ENCODE assay signal across 17 cellular contexts in genomic region chr4:13411942-13412341, GRCh38.
DNase-seq lines count a peak whose midpoint lies in the region; ATAC-seq and TF ChIP-seq lines count a peak whose summit lies in the region.
"Had no signal": no experiment of that assay in that cellular context is flagged by ENCODE, and none has a peak within 500 bp of the region (broad histone marks: within the 10 kb centered on the region; RNA-seq: fewer than 3 reads in every experiment).

No MANE protein-coding gene starts in this region.

- H3K56ac ChIP-seq in IMR-90 (ENCODE audit: extremely low read depth, insufficient read depth, low read length), result no peak overlapping the region

- TF ChIP-seq RAD21 in IMR-90 (IDR thresholded peaks at IDR 0.05; ENCODE audit: low read length), result no peak

- peaks cover 46% of the 10 kb centered on the region for H3K36me3 Mint-ChIP-seq in activated T-cell treated with anti-CD3 and anti-CD28 coated beads, Interleukin-2, amount 50 U/mL, for 24 hours (ENCODE audit: low read depth)
- peaks cover 4 to 9% of the 10 kb centered on the region in 2 donors for H3K36me3 Mint-ChIP-seq in activated T-cell treated with anti-CD3 and anti-CD28 coated beads, Interleukin-2, amount 50 U/mL, for 72 hours (ENCODE audit: insufficient read depth in 2 of 2)
- H3K36me3 Mint-ChIP-seq in central memory CD8-positive, alpha-beta T cell (ENCODE audit: insufficient read depth), result no peaks in the 10 kb centered on the region
- peaks cover 50% of the 10 kb centered on the region for H3K36me3 Mint-ChIP-seq in nephron progenitor cell (ENCODE audit: low read depth)
- H3K36me3 Mint-ChIP-seq in T-helper 2 cell treated with Interferon-gamma antibody and Interleukin-4, amounts not matched to agents 5 μg/mL and 100 μg/mL, for 36 hours (ENCODE audit: low read depth), result peaks cover 3% of the 10 kb centered on the region

- no peak overlapping the region for H3K27ac ChIP-seq in IMR-90 (ENCODE audit: insufficient read depth, low read length)
- no peak overlapping the region for H3K27ac ChIP-seq in Karpas-422 (ENCODE audit: low read length)
- H3K27ac ChIP-seq in stomach, result no peak overlapping the region
- H3K27ac ChIP-seq: 22Rv1; BLaER1 treated with 17β-estradiol and CSF1 and Interleukin-3, amounts not matched to agents 10 nM and 100 nM; HL-60 had no signal

- no peak overlapping the region for H3K23ac ChIP-seq in IMR-90 (ENCODE audit: low read depth, low read length)

- H3K9me2 ChIP-seq in Karpas-422 (replicated peaks; ENCODE audit: insufficient read depth, low read length), result no peaks in the 10 kb centered on the region

- H3K4me3 Mint-ChIP-seq in activated T-cell treated with anti-CD3 and anti-CD28 coated beads, Interleukin-2, amount 50 U/mL, for 24 hours, result no peak overlapping the region
- no peak overlapping the region for H3K4me3 Mint-ChIP-seq in activated T-cell treated with anti-CD3 and anti-CD28 coated beads, Interleukin-2, amount 50 U/mL, for 72 hours
- no peak overlapping the region for H3K4me3 Mint-ChIP-seq in central memory CD8-positive, alpha-beta T cell
- H3K4me3 Mint-ChIP-seq in nephron progenitor cell, result no peak overlapping the region
- no peak overlapping the region for H3K4me3 Mint-ChIP-seq in T-helper 2 cell treated with Interferon-gamma antibody and Interleukin-4, amounts not matched to agents 5 μg/mL and 100 μg/mL, for 36 hours
- H3K4me3 Mint-ChIP-seq: CD4-positive, CD25-positive, alpha-beta regulatory T cell; HFFc6 had no signal

- H3K9ac ChIP-seq in IMR-90 (ENCODE audit: low read depth, low read length), result no peak overlapping the region
- H3K9ac ChIP-seq in Karpas-422 (ENCODE audit: low read length), result no peak overlapping the region
- H3K9ac ChIP-seq: BLaER1 treated with 17β-estradiol and CSF1 and Interleukin-3, amounts not matched to agents 10 nM and 100 nM had no signal

- TF ChIP-seq EP300 in stomach (IDR thresholded peaks at IDR 0.05), result no peak

- H3K27ac Mint-ChIP-seq in activated T-cell treated with anti-CD3 and anti-CD28 coated beads, Interleukin-2, amount 50 U/mL, for 24 hours, result peak overlapping the region; percentile 13
- no peak overlapping the region for H3K27ac Mint-ChIP-seq in activated T-cell treated with anti-CD3 and anti-CD28 coated beads, Interleukin-2, amount 50 U/mL, for 72 hours
- peak overlapping the region; percentile 56 for H3K27ac Mint-ChIP-seq in central memory CD8-positive, alpha-beta T cell (ENCODE audit: low read depth)
- peak overlapping the region; percentile 14 for H3K27ac Mint-ChIP-seq in nephron progenitor cell
- H3K27ac Mint-ChIP-seq in T-helper 2 cell treated with Interferon-gamma antibody and Interleukin-4, amounts not matched to agents 5 μg/mL and 100 μg/mL, for 36 hours, result no peak overlapping the region

- dilution Hi-C loops in IMR-90 (cut with HindIII; ENCODE audit: low sequenced_read_pairs, unreplicated experiment), result no loop called here

- intact Hi-C loops in IMR-90 (cut with micrococcal nuclease), result no loop called here
- intact Hi-C loops in stomach (cut with DNase I; ENCODE audit: low total_unique reads), result no loop called here

- H3K79me1 ChIP-seq in IMR-90 (ENCODE audit: low read depth in 1 of 2, low read length in 2 of 2), result peaks cover 0 to 16% of the 10 kb centered on the region in 2 experiments; a peak in 3 of 4 replicates

- H3K4me3 ChIP-seq in IMR-90 (ENCODE audit: insufficient read depth, low read depth, low read length), result no peak overlapping the region
- no peak overlapping the region for H3K4me3 ChIP-seq in Karpas-422 (ENCODE audit: low read length)
- no peak overlapping the region for H3K4me3 ChIP-seq in stomach
- H3K4me3 ChIP-seq: BLaER1 treated with 17β-estradiol and CSF1 and Interleukin-3, amounts not matched to agents 10 nM and 100 nM had no signal

- H3K27me3 ChIP-seq in IMR-90 (ENCODE audit: control insufficient read depth, insufficient read depth, low read length) (no peaks in the 10 kb centered on the region), Karpas-422 (ENCODE audit: low read length) (no peaks in the 10 kb centered on the region), stomach (no peaks in the 10 kb centered on the region)
- H3K27me3 ChIP-seq: BLaER1 treated with 17β-estradiol and CSF1 and Interleukin-3, amounts not matched to agents 10 nM and 100 nM had no signal

- in situ Hi-C loops in IMR-90 (cut with MboI; ENCODE audit: low sequenced_read_pairs), result no loop called here

- no peak overlapping the region for H4K8ac ChIP-seq in IMR-90 (ENCODE audit: low read depth in 2 of 2, low read length in 2 of 2)

- no peaks in the 10 kb centered on the region for H3K27me3 Mint-ChIP-seq in activated T-cell treated with anti-CD3 and anti-CD28 coated beads, Interleukin-2, amount 50 U/mL, for 24 hours
- no peaks in the 10 kb centered on the region for H3K27me3 Mint-ChIP-seq in activated T-cell treated with anti-CD3 and anti-CD28 coated beads, Interleukin-2, amount 50 U/mL, for 72 hours (ENCODE audit: low read depth)
- no peaks in the 10 kb centered on the region for H3K27me3 Mint-ChIP-seq in central memory CD8-positive, alpha-beta T cell
- peaks cover 7% of the 10 kb centered on the region for H3K27me3 Mint-ChIP-seq in nephron progenitor cell (ENCODE audit: low read depth, poor library complexity)
- no peaks in the 10 kb centered on the region for H3K27me3 Mint-ChIP-seq in T-helper 2 cell treated with Interferon-gamma antibody and Interleukin-4, amounts not matched to agents 5 μg/mL and 100 μg/mL, for 36 hours (ENCODE audit: low read depth)
- H3K27me3 Mint-ChIP-seq: CD4-positive, CD25-positive, alpha-beta regulatory T cell had no signal

- no peak overlapping the region for H2BK20ac ChIP-seq in IMR-90 (ENCODE audit: low read depth, low read length)

- no peak for TF ChIP-seq CTCF in IMR-90 (conservative IDR thresholded peaks at IDR 0.05; ENCODE audit: low read depth, low read length)
- TF ChIP-seq CTCF in nephron progenitor cell (IDR thresholded peaks at IDR 0.05), result no peak
- TF ChIP-seq CTCF in stomach (IDR thresholded peaks at IDR 0.05), result no peak

- no peak overlapping the region for H3K14ac ChIP-seq in IMR-90 (replicated peaks; ENCODE audit: low read depth, low read length)

- H4K5ac ChIP-seq in IMR-90 (ENCODE audit: low read depth, low read length), result no peak overlapping the region

- no peak overlapping the region for H3K4ac ChIP-seq in IMR-90 (ENCODE audit: low read depth, low read length)

- peaks cover 21% of the 10 kb centered on the region for H3K4me1 Mint-ChIP-seq in activated T-cell treated with anti-CD3 and anti-CD28 coated beads, Interleukin-2, amount 50 U/mL, for 24 hours (ENCODE audit: low read depth)
- peaks cover 19% of the 10 kb centered on the region for H3K4me1 Mint-ChIP-seq in activated T-cell treated with anti-CD3 and anti-CD28 coated beads, Interleukin-2, amount 50 U/mL, for 72 hours (ENCODE audit: low read depth)
- H3K4me1 Mint-ChIP-seq in central memory CD8-positive, alpha-beta T cell, result peaks cover 34% of the 10 kb centered on the region
- peaks cover 14% of the 10 kb centered on the region for H3K4me1 Mint-ChIP-seq in nephron progenitor cell
- peaks cover 6% of the 10 kb centered on the region for H3K4me1 Mint-ChIP-seq in T-helper 2 cell treated with Interferon-gamma antibody and Interleukin-4, amounts not matched to agents 5 μg/mL and 100 μg/mL, for 36 hours (ENCODE audit: low read depth)

- H2AK9ac ChIP-seq in IMR-90 (replicated peaks; ENCODE audit: low read depth, low read length, poor library complexity), result no peak overlapping the region

- no peak overlapping the region for H3K4me2 ChIP-seq in IMR-90 (ENCODE audit: low read depth, low read length)
- no peak overlapping the region for H3K4me2 ChIP-seq in Karpas-422 (ENCODE audit: low read depth, low read length, poor library complexity, severe bottlenecking)

- no peak for TF ChIP-seq POLR2A in IMR-90 (IDR thresholded peaks at IDR 0.05; ENCODE audit: low read depth, low read length)
- TF ChIP-seq POLR2A in stomach (IDR thresholded peaks at IDR 0.05), result no peak

- H2BK120ac ChIP-seq in IMR-90 (ENCODE audit: low read depth, low read length), result no peak overlapping the region

- H2BK5ac ChIP-seq in IMR-90 (ENCODE audit: low read depth, low read length, poor library complexity, severe bottlenecking), result no peak overlapping the region

- no peaks in the 10 kb centered on the region for H3K9me3 ChIP-seq in IMR-90 (ENCODE audit: control insufficient read depth, insufficient read depth, low read length)
- no peaks in the 10 kb centered on the region for H3K9me3 ChIP-seq in Karpas-422 (ENCODE audit: low read length)
- H3K9me3 ChIP-seq in stomach, result peaks cover 0 to 2% (median 0%) of the 10 kb centered on the region in 4 donors

- ATAC-seq in activated T-cell treated with anti-CD3 and anti-CD28 coated beads, Interleukin-2, amount 50 U/mL, for 72 hours (replicated peaks in 1 of 2), result no peak
- no peak for ATAC-seq in IMR-90 (ENCODE audit: low read depth)
- no peak for ATAC-seq in central memory CD8-positive, alpha-beta T cell (replicated peaks; ENCODE audit: extremely low read depth, poor library complexity, severe bottlenecking)

- H3K36me3 ChIP-seq in IMR-90 (ENCODE audit: control insufficient read depth, insufficient read depth, low read length) (no peaks in the 10 kb centered on the region), Karpas-422 (ENCODE audit: insufficient read depth, low read length) (peaks cover 10% of the 10 kb centered on the region; the same call in 1 of the 2 replicates), stomach (peaks cover 0 to 14% (median 3%) of the 10 kb centered on the region in 4 donors)

- H3K18ac ChIP-seq in IMR-90 (ENCODE audit: low read depth, low read length), result no peak overlapping the region

- no peak overlapping the region for H2BK15ac ChIP-seq in IMR-90 (ENCODE audit: low read depth, low read length)

- H3K9me3 Mint-ChIP-seq in activated T-cell treated with anti-CD3 and anti-CD28 coated beads, Interleukin-2, amount 50 U/mL, for 24 hours, result peaks cover 9% of the 10 kb centered on the region
- peaks cover 0 to 1% of the 10 kb centered on the region in 2 donors for H3K9me3 Mint-ChIP-seq in activated T-cell treated with anti-CD3 and anti-CD28 coated beads, Interleukin-2, amount 50 U/mL, for 72 hours
- H3K9me3 Mint-ChIP-seq in central memory CD8-positive, alpha-beta T cell, result no peaks in the 10 kb centered on the region
- peaks cover 25% of the 10 kb centered on the region for H3K9me3 Mint-ChIP-seq in nephron progenitor cell
- peaks cover 14% of the 10 kb centered on the region for H3K9me3 Mint-ChIP-seq in T-helper 2 cell treated with Interferon-gamma antibody and Interleukin-4, amounts not matched to agents 5 μg/mL and 100 μg/mL, for 36 hours
- H3K9me3 Mint-ChIP-seq: HFFc6 had no signal

- no peaks in the 10 kb centered on the region for H3K9me1 ChIP-seq in IMR-90 (ENCODE audit: insufficient read depth, low read length)

- no peak overlapping the region for H4K91ac ChIP-seq in IMR-90 (ENCODE audit: insufficient read depth, low read depth, low read length)

- H3K79me2 ChIP-seq in Karpas-422 (ENCODE audit: low read length), result peaks cover 74% of the 10 kb centered on the region

- WGBS in IMR-90 (ENCODE audit: extremely low coverage in 2 of 2, insufficient read length in 1 of 2), 2 experiments, result no CpG with 5 or more reads among the region's 2 CpGs
- 48 to 50% (median 50%) methylated on average over 2 of the region's 2 CpGs for WGBS in stomach, 5 donors

- no peak overlapping the region for H2AK5ac ChIP-seq in IMR-90 (ENCODE audit: low read depth, low read length)

- no peak for DNase-seq in activated T-cell treated with anti-CD3 and anti-CD28 coated beads, Interleukin-2, amount 50 U/mL, for 24 hours
- no peak for DNase-seq in activated T-cell treated with anti-CD3 and anti-CD28 coated beads, Interleukin-2, amount 50 U/mL, for 72 hours
- no peak for DNase-seq in IMR-90
- no peak for DNase-seq in central memory CD8-positive, alpha-beta T cell (ENCODE audit: low spot score in 2 of 2)
- no peak for DNase-seq in nephron progenitor cell
- DNase-seq in Karpas-422, result no peak
- no peak for DNase-seq in stomach
- DNase-seq in T-helper 2 cell treated with Interferon-gamma antibody and Interleukin-4, amounts not matched to agents 5 μg/mL and 100 μg/mL, for 36 hours (ENCODE audit: low spot score), result no peak
- DNase-seq: ACHN; CD4-positive, CD25-positive, alpha-beta regulatory T cell; DMS53; GOT3; HCEC 1CT; HFFc6 had no signal

- POLR2A ChIA-PET in IMR-90 (lab: Charles Lee; ENCODE audit: unreplicated experiment), result interaction anchor here (0.7 kb wide), 1 partner anchor 51 kb away, joined by 8 read pairs; no protein-coding TSS in a partner anchor

- H2AFZ ChIP-seq in IMR-90 (replicated peaks; ENCODE audit: low read length, poor library complexity) (no peak overlapping the region), Karpas-422 (ENCODE audit: low read length) (no peak overlapping the region)

- H4K20me1 ChIP-seq in IMR-90 (ENCODE audit: insufficient read depth, low read length), result no peaks in the 10 kb centered on the region
- H4K20me1 ChIP-seq in Karpas-422 (ENCODE audit: insufficient read depth, low read depth, low read length), result no peaks in the 10 kb centered on the region

- CTCF ChIA-PET in IMR-90 (lab: Yijun Ruan, JAX), result no interaction called here

- no peaks in the 10 kb centered on the region for H3K4me1 ChIP-seq in IMR-90 (ENCODE audit: control insufficient read depth, insufficient read depth, low read length)
- no peaks in the 10 kb centered on the region for H3K4me1 ChIP-seq in Karpas-422 (ENCODE audit: low read length)
- H3K4me1 ChIP-seq in stomach, result peaks cover 0 to 22% (median 4%) of the 10 kb centered on the region in 4 donors

- no TSS peak for BruUV-seq in IMR-90 (replicated peaks; lab: Mats Ljungman, UMichigan)

Comparison
In these comparisons a context has a peak if more than half of its experiments do, and no peak if none do; other contexts are left out.
1. H3K27ac Mint-ChIP-seq: peak in activated T-cell treated with anti-CD3 and anti-CD28 coated beads, Interleukin-2, amount 50 U/mL, for 24 hours (single experiment), central memory CD8-positive, alpha-beta T cell (single experiment) and nephron progenitor cell (single experiment); none in activated T-cell treated with anti-CD3 and anti-CD28 coated beads, Interleukin-2, amount 50 U/mL, for 72 hours (single experiment) and T-helper 2 cell treated with Interferon-gamma antibody and Interleukin-4, amounts not matched to agents 5 μg/mL and 100 μg/mL, for 36 hours (single experiment).